Comparison of ENCODE assay signal across 1 cellular context in genomic region chr15:88610756-88611231, GRCh38.
A peak's percentile ranks its signal among the peaks of the same experiment; 100 is the strongest.
TF ChIP-seq lines count a peak whose summit lies in the region.

No MANE protein-coding gene starts in this region.

TF ChIP-seq in GM12878, 131 proteins besides CTCF, POLR2A, EP300 and RAD21 (continued from another document):
- no peak for TF ChIP-seq MAX (IDR thresholded peaks at IDR 0.05; ENCODE audit: low read depth, low read length)
- TF ChIP-seq ZNF687 (IDR thresholded peaks at IDR 0.05): no peak
- peak; percentile 79 for TF ChIP-seq MTA2 (IDR thresholded peaks at IDR 0.05; ENCODE audit: low read depth)
